Comparison of ENCODE assay signal across 29 cellular contexts in the genomic region with DNA sequence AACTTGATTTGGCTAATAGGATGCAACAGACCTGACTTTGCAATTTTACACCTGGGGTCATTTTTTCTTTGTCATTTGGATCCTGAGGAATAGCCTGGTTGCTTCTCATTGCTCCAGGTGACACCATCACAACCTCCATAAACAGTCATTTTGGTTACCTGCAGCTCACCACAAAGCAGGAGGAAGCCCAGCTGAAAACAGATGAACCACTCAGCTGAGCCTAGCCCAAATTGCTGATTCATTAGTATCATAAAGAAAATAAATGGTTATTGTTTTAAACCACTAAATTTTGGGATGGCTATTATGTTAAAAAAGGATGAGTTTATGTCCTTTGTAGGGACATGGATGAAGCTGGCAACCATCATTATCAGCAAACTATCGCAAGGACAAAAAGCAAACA.
"Had no signal": no experiment of that assay in that cellular context is flagged by ENCODE, and none has a peak within 500 bp of the region (broad histone marks: within the 10 kb centered on the region; RNA-seq: fewer than 3 reads in every experiment).

No MANE protein-coding gene starts in this region.

- H3K36me3 ChIP-seq: stomach, suprapubic skin, thoracic aorta, thyroid gland, tibial artery, tibial nerve, transverse colon, upper lobe of left lung, upper lobe of right lung, uterus, vagina had no signal

- H3K27ac ChIP-seq: stomach, suprapubic skin, testis, thoracic aorta, thyroid gland, tibial artery, tibial nerve, transverse colon, upper lobe of left lung, upper lobe of right lung, uterus, vagina had no signal

- DNase-seq: stimulated activated CD4-positive, alpha-beta T cell treated with anti-CD3 and anti-CD28 coated beads, Interleukin-2, amount 100 ng/mL, for 48 hours; stimulated activated CD4-positive, alpha-beta T cell treated with anti-CD3 and anti-CD28 coated beads, Interleukin-4, amount 100 ng/mL, for 1 hour; stimulated activated CD4-positive, alpha-beta T cell treated with anti-CD3 and anti-CD28 coated beads, Interleukin-4, amount 100 ng/mL, for 24 hours; stimulated activated CD4-positive, alpha-beta T cell treated with anti-CD3 and anti-CD28 coated beads, Interleukin-4, amount 100 ng/mL, for 4 hours; stimulated activated CD8-positive, alpha-beta memory T cell treated with anti-CD3 and anti-CD28 coated beads, Interleukin-4, amount 100 ng/mL, for 48 hours; stimulated activated naive B cell treated with anti-CD40 and anti-IgM and Interleukin-4, amounts not matched to agents 10 μg/mL and 1 μg/mL and 100 μg/mL, for 72 hours; stimulated activated naive CD4-positive, alpha-beta T cell; stimulated activated naive CD4-positive, alpha-beta T cell treated with Interleukin-2 at 50 U/mL for 16 hours; stimulated activated naive CD8-positive, alpha-beta T cell treated with anti-CD3 and anti-CD28 coated beads, Interleukin-15, amount 100 ng/mL, for 72 hours; stimulated activated naive CD8-positive, alpha-beta T cell treated with anti-CD3 and anti-CD28 coated beads, Interleukin-15, Interleukin-2, amounts not matched to agents 100 U/mL and 50 U/mL, for 24 hours; stomach; substantia nigra; testis; thyroid gland; tibial artery; transverse colon; trophoblast cell; upper lobe of left lung; upper lobe of right lung; uterus had no signal

- H3K27me3 ChIP-seq: stomach, suprapubic skin, testis, thyroid gland, tibial artery, tibial nerve, transverse colon, upper lobe of left lung, upper lobe of right lung, uterus, vagina had no signal

- H3K4me3 Mint-ChIP-seq: stimulated activated effector memory CD8-positive, alpha-beta T cell treated with anti-CD3 and anti-CD28 coated beads, Interleukin-12 subunit alpha, Interleukin-12 subunit beta, amount 100 ng/mL, for 72 hours; stimulated activated memory B cell treated with anti-CD40 and anti-IgM and Interleukin-4, amounts not matched to agents 10 μg/mL and 1 μg/mL and 100 μg/mL, for 72 hours; stimulated activated naive B cell treated with anti-CD40 and anti-IgM and Interleukin-4, amounts not matched to agents 10 μg/mL and 1 μg/mL and 100 μg/mL, for 72 hours; stimulated activated naive CD8-positive, alpha-beta T cell treated with anti-CD3 and anti-CD28 coated beads, Interleukin-15, amount 100 ng/mL, for 72 hours; stimulated activated naive CD8-positive, alpha-beta T cell treated with anti-CD3 and anti-CD28 coated beads, Interleukin-15, Interleukin-2, amounts not matched to agents 100 ng/mL and 50 ng/mL, for 24 hours; type B pancreatic cell had no signal

- H3K4me3 ChIP-seq: stomach, suprapubic skin, testis, thoracic aorta, thyroid gland, tibial artery, tibial nerve, transverse colon, upper lobe of left lung, upper lobe of right lung, uterus, vagina had no signal

- H3K4me1 Mint-ChIP-seq: stimulated activated effector memory CD8-positive, alpha-beta T cell treated with anti-CD3 and anti-CD28 coated beads, Interleukin-12 subunit alpha, Interleukin-12 subunit beta, amount 100 ng/mL, for 72 hours; stimulated activated memory B cell treated with anti-CD40 and anti-IgM and Interleukin-4, amounts not matched to agents 10 μg/mL and 1 μg/mL and 100 μg/mL, for 72 hours; stimulated activated naive B cell treated with anti-CD40 and anti-IgM and Interleukin-4, amounts not matched to agents 10 μg/mL and 1 μg/mL and 100 μg/mL, for 72 hours; stimulated activated naive CD8-positive, alpha-beta T cell treated with anti-CD3 and anti-CD28 coated beads, Interleukin-15, amount 100 ng/mL, for 72 hours had no signal

- FAIRE-seq: urothelium cell line had no signal

- H3K36me3 Mint-ChIP-seq: stimulated activated effector memory CD8-positive, alpha-beta T cell treated with anti-CD3 and anti-CD28 coated beads, Interleukin-12 subunit alpha, Interleukin-12 subunit beta, amount 100 ng/mL, for 72 hours; stimulated activated memory B cell treated with anti-CD40 and anti-IgM and Interleukin-4, amounts not matched to agents 10 μg/mL and 1 μg/mL and 100 μg/mL, for 72 hours; stimulated activated naive B cell treated with anti-CD40 and anti-IgM and Interleukin-4, amounts not matched to agents 10 μg/mL and 1 μg/mL and 100 μg/mL, for 72 hours; type B pancreatic cell had no signal

- H3K9me3 ChIP-seq: suprapubic skin, testis, thyroid gland, uterus, vagina had no signal

- H3K4me1 ChIP-seq: stomach, suprapubic skin, testis, thyroid gland, tibial artery, tibial nerve, transverse colon, upper lobe of left lung, upper lobe of right lung, uterus, vagina had no signal

- H3K27me3 Mint-ChIP-seq: stimulated activated memory B cell treated with anti-CD40 and anti-IgM and Interleukin-4, amounts not matched to agents 10 μg/mL and 1 μg/mL and 100 μg/mL, for 72 hours; stimulated activated naive B cell treated with anti-CD40 and anti-IgM and Interleukin-4, amounts not matched to agents 10 μg/mL and 1 μg/mL and 100 μg/mL, for 72 hours; stimulated activated naive CD8-positive, alpha-beta T cell treated with anti-CD3 and anti-CD28 coated beads, Interleukin-15, amount 100 ng/mL, for 72 hours; stimulated activated naive CD8-positive, alpha-beta T cell treated with anti-CD3 and anti-CD28 coated beads, Interleukin-15, Interleukin-2, amounts not matched to agents 100 ng/mL and 50 ng/mL, for 24 hours; type B pancreatic cell had no signal

- ATAC-seq: stimulated activated effector memory CD8-positive, alpha-beta T cell treated with anti-CD3 and anti-CD28 coated beads, Interleukin-12 subunit alpha, Interleukin-12 subunit beta, amount 100 ng/mL, for 72 hours; stimulated activated memory B cell treated with anti-CD40 and anti-IgM and Interleukin-4, amounts not matched to agents 10 μg/mL and 1 μg/mL and 100 μg/mL, for 72 hours; stimulated activated naive B cell treated with anti-CD40 and anti-IgM and Interleukin-4, amounts not matched to agents 10 μg/mL and 1 μg/mL and 100 μg/mL, for 72 hours; stimulated activated naive CD8-positive, alpha-beta T cell treated with anti-CD3 and anti-CD28 coated beads, Interleukin-15, amount 100 ng/mL, for 72 hours; stimulated activated naive CD8-positive, alpha-beta T cell treated with anti-CD3 and anti-CD28 coated beads, Interleukin-15, Interleukin-2, amounts not matched to agents 100 U/mL and 50 U/mL, for 24 hours; upper lobe of right lung had no signal

- H3K27ac Mint-ChIP-seq: stimulated activated effector memory CD8-positive, alpha-beta T cell treated with anti-CD3 and anti-CD28 coated beads, Interleukin-12 subunit alpha, Interleukin-12 subunit beta, amount 100 ng/mL, for 72 hours; stimulated activated memory B cell treated with anti-CD40 and anti-IgM and Interleukin-4, amounts not matched to agents 10 μg/mL and 1 μg/mL and 100 μg/mL, for 72 hours; stimulated activated naive B cell treated with anti-CD40 and anti-IgM and Interleukin-4, amounts not matched to agents 10 μg/mL and 1 μg/mL and 100 μg/mL, for 72 hours; stimulated activated naive CD8-positive, alpha-beta T cell treated with anti-CD3 and anti-CD28 coated beads, Interleukin-15, amount 100 ng/mL, for 72 hours; stimulated activated naive CD8-positive, alpha-beta T cell treated with anti-CD3 and anti-CD28 coated beads, Interleukin-15, Interleukin-2, amounts not matched to agents 100 ng/mL and 50 ng/mL, for 24 hours; type B pancreatic cell had no signal
